ENCODE assay signal across 19 cellular contexts in the genomic region with DNA sequence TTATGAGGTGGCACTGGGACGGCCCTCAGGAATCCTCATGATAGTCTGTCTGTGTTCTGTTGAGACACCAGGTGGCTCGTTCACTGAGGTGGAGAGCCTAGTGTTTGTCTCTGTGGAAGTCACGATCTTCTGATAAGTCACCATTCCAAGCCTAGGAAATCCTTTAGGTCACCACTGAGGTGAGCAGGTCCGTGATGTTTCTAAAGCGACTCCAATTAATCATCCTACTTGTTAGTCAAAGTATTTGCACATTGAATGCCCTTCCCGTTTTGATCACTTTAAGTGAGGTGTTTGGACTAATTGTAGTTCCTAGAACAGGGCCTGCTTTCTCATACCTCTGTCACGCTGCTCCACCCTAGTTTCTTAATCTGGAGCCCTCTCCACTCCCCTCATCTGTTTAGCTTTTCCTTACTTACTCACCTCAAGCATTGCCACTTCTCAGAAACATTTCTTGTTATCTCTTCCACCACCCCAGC. TPM values are rescaled to one million over a fixed set of nuclear protein-coding genes. Genes with fewer than 3 reads are reported as not detected.
DNase-seq lines count a peak whose midpoint lies in the region; ATAC-seq and TF ChIP-seq lines count a peak whose summit lies in the region.
"Had no signal": no experiment of that assay in that cellular context is flagged by ENCODE, and none has a peak within 500 bp of the region (broad histone marks: within the 10 kb centered on the region; RNA-seq: fewer than 3 reads in every experiment).

No MANE protein-coding gene starts in this region.

- H3K36me3 Mint-ChIP-seq in WTC11, result no peaks in the 10 kb centered on the region
- no peaks in the 10 kb centered on the region for H3K36me3 Mint-ChIP-seq in activated T-helper 2 cell treated with anti-CD3 and anti-CD28 coated beads, Interferon-gamma antibody, Interleukin-2, Interleukin-4, amounts not matched to agents 10 μg/mL and 5 μg/mL and 100 μg/mL, durations not matched to agents 14 hours and 24 hours and 36 hours (ENCODE audit: low read depth)

- H3K4me3 Mint-ChIP-seq in WTC11, result no peak overlapping the region
- no peak overlapping the region for H3K4me3 Mint-ChIP-seq in activated T-helper 2 cell treated with anti-CD3 and anti-CD28 coated beads, Interferon-gamma antibody, Interleukin-2, Interleukin-4, amounts not matched to agents 10 μg/mL and 5 μg/mL and 100 μg/mL, durations not matched to agents 14 hours and 24 hours and 36 hours (ENCODE audit: low read depth)

- peaks cover 5% of the 10 kb centered on the region for H3K9me3 Mint-ChIP-seq in WTC11
- H3K9me3 Mint-ChIP-seq in activated T-helper 2 cell treated with anti-CD3 and anti-CD28 coated beads, Interferon-gamma antibody, Interleukin-2, Interleukin-4, amounts not matched to agents 10 μg/mL and 5 μg/mL and 100 μg/mL, durations not matched to agents 14 hours and 24 hours and 36 hours, result no peaks in the 10 kb centered on the region

- intact Hi-C loops in esophagus squamous epithelium (cut with DNase I) (no loop called here), upper lobe of right lung (cut with DNase I) (no loop called here)
- intact Hi-C loops in activated T-helper 2 cell treated with anti-CD3 and anti-CD28 coated beads, Interferon-gamma antibody, Interleukin-2, Interleukin-4, amounts not matched to agents 10 μg/mL and 5 μg/mL and 100 μg/mL, durations not matched to agents 14 hours and 24 hours and 36 hours (cut with micrococcal nuclease), result no loop called here

- H3K27ac ChIP-seq in esophagus squamous epithelium (peak overlapping the region; percentile 60 to 91 (median 77)), upper lobe of right lung (no peak overlapping the region)
- H3K27ac ChIP-seq: 22Rv1, BLaER1 had no signal

- POLR2A ChIA-PET in WTC11 (lab: Charles Lee), result no interaction called here

- ATAC-seq in WTC11, result peak; percentile 51; the same call in 1 of the 2 replicates
- ATAC-seq in upper lobe of right lung, result peak; percentile 50
- ATAC-seq in GM21390 (IDR thresholded peaks at IDR 0.05; ENCODE audit: unreplicated experiment), result no peak
- ATAC-seq: Panc1, SK-N-SH treated with all-trans-retinoic acid at 6 μM for 48 hours had no signal

- WGBS in esophagus squamous epithelium, 2 donors, result 33 to 41% methylated on average over 7 of the region's 7 CpGs

- TF ChIP-seq POLR2A in esophagus squamous epithelium (IDR thresholded peaks at IDR 0.05), result no peak

- CTCF ChIA-PET in WTC11 (lab: Charles Lee), result no interaction called here

- H3K27ac Mint-ChIP-seq in WTC11, result no peak overlapping the region
- H3K27ac Mint-ChIP-seq in activated T-helper 2 cell treated with anti-CD3 and anti-CD28 coated beads, Interferon-gamma antibody, Interleukin-2, Interleukin-4, amounts not matched to agents 10 μg/mL and 5 μg/mL and 100 μg/mL, durations not matched to agents 14 hours and 24 hours and 36 hours, result no peak overlapping the region

- no peak overlapping the region for H3K4me3 ChIP-seq in esophagus squamous epithelium
- H3K4me3 ChIP-seq in upper lobe of right lung, result no peak overlapping the region
- H3K4me3 ChIP-seq: BLaER1, MG63 had no signal

- TF ChIP-seq CTCF in WTC11 (IDR thresholded peaks at IDR 0.05) (no peak), esophagus squamous epithelium (IDR thresholded peaks at IDR 0.05) (peak in 1 of 6 experiments; percentile 31), upper lobe of right lung (IDR thresholded peaks at IDR 0.05) (no peak)

- H3K9me3 ChIP-seq in esophagus squamous epithelium (no peaks in the 10 kb centered on the region), upper lobe of right lung (no peaks in the 10 kb centered on the region)
- H3K9me3 ChIP-seq: BLaER1, MG63 had no signal

- H3K27me3 ChIP-seq in esophagus squamous epithelium (no peaks in the 10 kb centered on the region), upper lobe of right lung (no peaks in the 10 kb centered on the region)
- H3K27me3 ChIP-seq: BLaER1, MG63 had no signal

- H3K4me1 Mint-ChIP-seq in WTC11, result peaks cover 4% of the 10 kb centered on the region
- no peaks in the 10 kb centered on the region for H3K4me1 Mint-ChIP-seq in activated T-helper 2 cell treated with anti-CD3 and anti-CD28 coated beads, Interferon-gamma antibody, Interleukin-2, Interleukin-4, amounts not matched to agents 10 μg/mL and 5 μg/mL and 100 μg/mL, durations not matched to agents 14 hours and 24 hours and 36 hours (ENCODE audit: low read depth)

- H3K36me3 ChIP-seq in esophagus squamous epithelium (no peaks in the 10 kb centered on the region), upper lobe of right lung (no peaks in the 10 kb centered on the region)
- H3K36me3 ChIP-seq: BLaER1, MG63 had no signal

- no peaks in the 10 kb centered on the region for H3K27me3 Mint-ChIP-seq in WTC11 (ENCODE audit: low read depth)
- H3K27me3 Mint-ChIP-seq in activated T-helper 2 cell treated with anti-CD3 and anti-CD28 coated beads, Interferon-gamma antibody, Interleukin-2, Interleukin-4, amounts not matched to agents 10 μg/mL and 5 μg/mL and 100 μg/mL, durations not matched to agents 14 hours and 24 hours and 36 hours (ENCODE audit: low read depth), result no peaks in the 10 kb centered on the region

- DNase-seq in DMS53 (lab: John Stamatoyannopoulos, UW), result peak; percentile 18
- DNase-seq in DMS53 treated with DMSO at 0.1 percent for 48 hours (lab: John Stamatoyannopoulos, UW; ENCODE audit: unreplicated experiment), result no peak
- DNase-seq in WTC11 (ENCODE audit: low spot score), result no peak
- no peak for DNase-seq in esophagus squamous epithelium (lab: John Stamatoyannopoulos, UW)
- no peak for DNase-seq in upper lobe of right lung
- no peak for DNase-seq in activated T-helper 2 cell treated with anti-CD3 and anti-CD28 coated beads, Interferon-gamma antibody, Interleukin-2, Interleukin-4, amounts not matched to agents 10 μg/mL and 5 μg/mL and 100 μg/mL, durations not matched to agents 14 hours and 24 hours and 36 hours (ENCODE audit: low spot score)
- DNase-seq in amygdala (lab: John Stamatoyannopoulos, UW), result no peak
- DNase-seq: HCEC 1CT, KBM-7, MG63, NCI-H1092 treated with DMSO at 0.1 percent for 48 hours, NCI-H1694 treated with DMSO at 0.1 percent for 48 hours, NCI-H446, SHP77 had no signal

- H3K4me1 ChIP-seq in esophagus squamous epithelium (peaks cover 0 to 53% (median 0%) of the 10 kb centered on the region in 3 donors), upper lobe of right lung (no peaks in the 10 kb centered on the region)
- H3K4me1 ChIP-seq: BLaER1 had no signal

TF ChIP-seq in WTC11, 78 proteins besides CTCF, POLR2A, EP300 and RAD21:
- no peak for TF ChIP-seq ZNF263 (CRISPR knock-in tag; IDR thresholded peaks at IDR 0.05; ENCODE audit: low read depth)
- TF ChIP-seq FOXP1 (CRISPR knock-in tag; IDR thresholded peaks at IDR 0.05; ENCODE audit: borderline replicate concordance), result no peak

RNA-seq across cellular contexts. Expression of gene DSG3, which starts 28.0 kb away (rescaled TPM):
- total RNA-seq in WTC11 (2021), result 0.04 TPM in 1 of 3 replicates, not detected in the others
- total RNA-seq in esophagus squamous epithelium, result 100 to 1,000 TPM; 513 to 856 (median 737) TPM
- 0.12 TPM for total RNA-seq in upper lobe of right lung
- total RNA-seq in activated T-helper 2 cell treated with anti-CD3 and anti-CD28 coated beads, Interferon-gamma antibody, Interleukin-2, Interleukin-4, amounts not matched to agents 10 μg/mL and 5 μg/mL and 100 μg/mL, durations not matched to agents 14 hours and 24 hours and 36 hours, result not detected in 2 replicates

RNA-seq across cellular contexts. Expression of gene DSG4, which starts 42.9 kb away (rescaled TPM):
- not detected in 3 replicates for total RNA-seq in WTC11 (2021)
- total RNA-seq in esophagus squamous epithelium, result not detected
- not detected for total RNA-seq in upper lobe of right lung
- total RNA-seq in activated T-helper 2 cell treated with anti-CD3 and anti-CD28 coated beads, Interferon-gamma antibody, Interleukin-2, Interleukin-4, amounts not matched to agents 10 μg/mL and 5 μg/mL and 100 μg/mL, durations not matched to agents 14 hours and 24 hours and 36 hours, result not detected in 2 replicates

Comparison
In these comparisons a context has a peak if more than half of its experiments do, and no peak if none do; other contexts are left out.
1. RNA of gene DSG3, which starts 28.0 kb away (total RNA-seq): 513 to 856 TPM in esophagus squamous epithelium; 0.12 TPM in upper lobe of right lung (single experiment), 0.04 TPM in WTC11 and not detected in activated T-helper 2 cell treated with anti-CD3 and anti-CD28 coated beads, Interferon-gamma antibody, Interleukin-2, Interleukin-4, amounts not matched to agents 10 μg/mL and 5 μg/mL and 100 μg/mL, durations not matched to agents 14 hours and 24 hours and 36 hours; every median in the first group is over 100 times any median in the second.